ENCODE assay signal across 28 cellular contexts in the genomic region with DNA sequence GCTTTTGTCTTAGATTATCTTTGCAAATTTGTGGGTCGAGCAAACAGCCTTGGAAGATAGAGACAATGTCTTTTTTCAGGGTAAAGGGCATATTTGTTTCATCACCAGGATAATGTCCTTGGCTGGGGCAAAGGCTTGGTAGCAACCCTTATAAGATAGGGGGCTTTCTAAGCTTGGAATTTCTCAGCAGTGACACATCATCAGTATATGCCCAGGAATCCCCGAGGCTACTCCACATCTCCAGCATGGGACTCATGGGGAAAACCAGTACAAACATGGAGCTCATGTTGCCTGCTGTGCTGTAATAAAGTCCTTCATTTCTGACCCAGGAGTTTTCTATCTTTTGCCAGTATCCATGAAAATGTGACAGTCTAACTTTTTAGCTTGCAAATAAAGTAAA.
"Had no signal": no experiment of that assay in that cellular context is flagged by ENCODE, and none has a peak within 500 bp of the region (broad histone marks: within the 10 kb centered on the region; RNA-seq: fewer than 3 reads in every experiment).

No MANE protein-coding gene starts in this region.

- H3K4me3 Mint-ChIP-seq: immature natural killer cell; naive thymus-derived CD4-positive, alpha-beta T cell; natural killer cell treated with Interleukin-12 subunit alpha and Interleukin-12 subunit beta and Interleukin-15 and Interleukin-18, amount 100 ng/mL, for 72 hours; neural crest cell; stimulated activated effector memory CD8-positive, alpha-beta T cell treated with anti-CD3 and anti-CD28 coated beads, Interleukin-12 subunit alpha, Interleukin-12 subunit beta, amount 100 ng/mL, for 72 hours; stimulated activated naive CD8-positive, alpha-beta T cell treated with anti-CD3 and anti-CD28 coated beads, Interleukin-15, amount 100 ng/mL, for 72 hours had no signal

- H3K27me3 Mint-ChIP-seq: natural killer cell treated with Interleukin-12 subunit alpha and Interleukin-12 subunit beta and Interleukin-15 and Interleukin-18, amount 100 ng/mL, for 72 hours; stimulated activated naive CD8-positive, alpha-beta T cell treated with anti-CD3 and anti-CD28 coated beads, Interleukin-15, amount 100 ng/mL, for 72 hours had no signal

- H3K4me1 Mint-ChIP-seq: immature natural killer cell; naive thymus-derived CD4-positive, alpha-beta T cell; neural crest cell; stimulated activated effector memory CD8-positive, alpha-beta T cell treated with anti-CD3 and anti-CD28 coated beads, Interleukin-12 subunit alpha, Interleukin-12 subunit beta, amount 100 ng/mL, for 72 hours; stimulated activated naive CD8-positive, alpha-beta T cell treated with anti-CD3 and anti-CD28 coated beads, Interleukin-15, amount 100 ng/mL, for 72 hours had no signal

- H3K27ac ChIP-seq: heart left ventricle, left lung, pancreas, prostate gland, spleen, tibial nerve, upper lobe of left lung had no signal

- H3K9me3 ChIP-seq: heart left ventricle, left lung, mucosa of descending colon, pancreas, prostate gland, spleen, tibial nerve, upper lobe of left lung had no signal

- H3K36me3 ChIP-seq: heart left ventricle, left lung, pancreas, prostate gland, spleen, tibial nerve, upper lobe of left lung had no signal

- DNase-seq: heart left ventricle; hypothalamus; immature natural killer cell; kidney; left colon; left lung; midbrain; mucosa of descending colon; naive thymus-derived CD4-positive, alpha-beta T cell; nucleus accumbens; pancreas; posterior cingulate gyrus; retina; right cardiac atrium; small intestine; spleen; stimulated activated CD4-positive, alpha-beta T cell treated with anti-CD3 and anti-CD28 coated beads, Interleukin-4, amount 100 ng/mL, for 24 hours; stimulated activated naive CD4-positive, alpha-beta T cell treated with Interleukin-2 at 50 U/mL for 16 hours; stimulated activated naive CD8-positive, alpha-beta T cell treated with anti-CD3 and anti-CD28 coated beads, Interleukin-15, amount 100 ng/mL, for 72 hours; substantia nigra; upper lobe of left lung had no signal

- H3K9me3 Mint-ChIP-seq: neural crest cell had no signal

- H3K27ac Mint-ChIP-seq: immature natural killer cell; naive thymus-derived CD4-positive, alpha-beta T cell; natural killer cell treated with Interleukin-12 subunit alpha and Interleukin-12 subunit beta and Interleukin-15 and Interleukin-18, amount 100 ng/mL, for 72 hours; stimulated activated effector memory CD8-positive, alpha-beta T cell treated with anti-CD3 and anti-CD28 coated beads, Interleukin-12 subunit alpha, Interleukin-12 subunit beta, amount 100 ng/mL, for 72 hours; stimulated activated naive CD8-positive, alpha-beta T cell treated with anti-CD3 and anti-CD28 coated beads, Interleukin-15, amount 100 ng/mL, for 72 hours had no signal

- H3K27me3 ChIP-seq: heart left ventricle, left lung, pancreas, spleen, tibial nerve, upper lobe of left lung had no signal

- ATAC-seq: heart left ventricle; left colon; left lung; mucosa of descending colon; naive thymus-derived CD4-positive, alpha-beta T cell; natural killer cell treated with Interleukin-12 subunit alpha and Interleukin-12 subunit beta and Interleukin-15 and Interleukin-18, amount 100 ng/mL, for 72 hours; pancreas; right cardiac atrium; sciatic nerve; stimulated activated effector memory CD8-positive, alpha-beta T cell treated with anti-CD3 and anti-CD28 coated beads, Interleukin-12 subunit alpha, Interleukin-12 subunit beta, amount 100 ng/mL, for 72 hours; stimulated activated naive CD8-positive, alpha-beta T cell treated with anti-CD3 and anti-CD28 coated beads, Interleukin-15, amount 100 ng/mL, for 72 hours had no signal

- H3K36me3 Mint-ChIP-seq: immature natural killer cell; naive thymus-derived CD4-positive, alpha-beta T cell; natural killer cell treated with Interleukin-12 subunit alpha and Interleukin-12 subunit beta and Interleukin-15 and Interleukin-18, amount 100 ng/mL, for 72 hours; stimulated activated effector memory CD8-positive, alpha-beta T cell treated with anti-CD3 and anti-CD28 coated beads, Interleukin-12 subunit alpha, Interleukin-12 subunit beta, amount 100 ng/mL, for 72 hours had no signal

- H3K4me3 ChIP-seq: heart left ventricle, left lung, lung, mucosa of descending colon, pancreas, prostate gland, spleen, tibial nerve, upper lobe of left lung had no signal

- H3K4me1 ChIP-seq: left lung, pancreas, prostate gland, spleen, upper lobe of left lung had no signal
